Comparison of ENCODE assay signal across 1 cellular context in the genomic region with DNA sequence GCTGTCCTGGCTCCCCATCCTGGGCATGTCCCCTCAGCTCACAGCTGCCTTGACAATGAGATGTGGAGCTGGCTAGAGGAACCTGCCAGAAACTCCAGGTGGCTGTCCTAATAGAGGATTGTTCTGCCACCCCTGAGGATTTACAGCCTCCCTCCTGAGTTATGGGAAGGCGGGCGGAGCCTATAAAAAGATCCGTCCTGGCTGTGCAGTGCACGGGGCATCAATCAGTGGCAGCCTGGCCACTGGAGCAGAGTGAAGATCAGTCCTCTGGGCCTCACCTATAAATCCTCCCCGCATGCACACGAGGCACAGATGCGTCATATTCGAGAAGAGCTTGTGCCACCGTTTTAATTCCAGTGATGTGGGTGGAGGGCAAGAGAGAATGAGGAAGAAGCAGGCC.
A peak's percentile ranks its signal among the peaks of the same experiment; 100 is the strongest.
TF ChIP-seq lines count a peak whose summit lies in the region.

No MANE protein-coding gene starts in this region.

TF ChIP-seq in HEK293, 187 proteins besides CTCF, POLR2A, EP300 and RAD21 (continued from another document and continues in another):
- TF ChIP-seq ZNF48 (tag by site-specific recombination; IDR thresholded peaks at IDR 0.05) (no peak), RBAK (tag by site-specific recombination; IDR thresholded peaks at IDR 0.05) (no peak), ZSCAN23 (tag by site-specific recombination; IDR thresholded peaks at IDR 0.05) (no peak), ZNF211 (tag by site-specific recombination; IDR thresholded peaks at IDR 0.05; ENCODE audit: low read depth) (no peak), SCRT2 (tag by site-specific recombination; IDR thresholded peaks at IDR 0.05) (no peak), IKZF3 (tag by site-specific recombination; IDR thresholded peaks at IDR 0.05) (peak; percentile 73), ZNF112 (tag by site-specific recombination; IDR thresholded peaks at IDR 0.05) (no peak), ZNF664 (tag by site-specific recombination; IDR thresholded peaks at IDR 0.05) (no peak), ZSCAN30 (tag by site-specific recombination; IDR thresholded peaks at IDR 0.05) (peak; percentile 53; the same call in 1 of the 2 replicates), ZNF558 (tag by site-specific recombination; IDR thresholded peaks at IDR 0.05) (no peak), ZNF416 (tag by site-specific recombination; IDR thresholded peaks at IDR 0.05) (no peak), ZNF660 (tag by site-specific recombination; IDR thresholded peaks at IDR 0.05) (0 out of 2 replicates have a peak, but pooled peaks have one; percentile 37), ZFP3 (tag by site-specific recombination; IDR thresholded peaks at IDR 0.05; ENCODE audit: low read depth) (no peak), GFI1B (tag by site-specific recombination; IDR thresholded peaks at IDR 0.05) (no peak), ZNF610 (tag by site-specific recombination; IDR thresholded peaks at IDR 0.05; ENCODE audit: borderline replicate concordance) (no peak), FEZF1 (tag by site-specific recombination; IDR thresholded peaks at IDR 0.05) (peak; percentile 44), ZNF266 (tag by site-specific recombination; IDR thresholded peaks at IDR 0.05; ENCODE audit: low read depth) (no peak), KLF9 (tag by site-specific recombination; IDR thresholded peaks at IDR 0.05; ENCODE audit: low read depth) (no peak), BCL11B (tag by site-specific recombination; IDR thresholded peaks at IDR 0.05; ENCODE audit: low read depth) (no peak), ZNF133 (tag by site-specific recombination; IDR thresholded peaks at IDR 0.05) (no peak), SP2 (tag by site-specific recombination; IDR thresholded peaks at IDR 0.05) (no peak), ZNF561 (tag by site-specific recombination; IDR thresholded peaks at IDR 0.05; ENCODE audit: borderline replicate concordance) (0 out of 2 replicates have a peak, but pooled peaks have one; percentile 44), HOXD13 (CRISPR knock-in tag; IDR thresholded peaks at IDR 0.05; ENCODE audit: borderline replicate concordance) (no peak), ZNF529 (tag by site-specific recombination; IDR thresholded peaks at IDR 0.05; ENCODE audit: insufficient replicate concordance) (no peak), ZNF138 (tag by site-specific recombination; IDR thresholded peaks at IDR 0.05; ENCODE audit: borderline replicate concordance) (no peak), ZBTB17 (tag by site-specific recombination; IDR thresholded peaks at IDR 0.05) (peak; percentile 63), ZNF596 (tag by site-specific recombination; IDR thresholded peaks at IDR 0.05) (peak; percentile 9; the same call in 1 of the 2 replicates), ZNF10 (tag by site-specific recombination; IDR thresholded peaks at IDR 0.05) (peak; percentile 42; the same call in 1 of the 2 replicates), SETDB1 (IDR thresholded peaks at IDR 0.05; ENCODE audit: insufficient read length, low read length) (no peak), ZNF311 (tag by site-specific recombination; IDR thresholded peaks at IDR 0.05; ENCODE audit: borderline replicate concordance) (no peak), ZBTB7A (tag by site-specific recombination; IDR thresholded peaks at IDR 0.05; ENCODE audit: low read depth) (no peak)
- TF ChIP-seq, protein P1, sequence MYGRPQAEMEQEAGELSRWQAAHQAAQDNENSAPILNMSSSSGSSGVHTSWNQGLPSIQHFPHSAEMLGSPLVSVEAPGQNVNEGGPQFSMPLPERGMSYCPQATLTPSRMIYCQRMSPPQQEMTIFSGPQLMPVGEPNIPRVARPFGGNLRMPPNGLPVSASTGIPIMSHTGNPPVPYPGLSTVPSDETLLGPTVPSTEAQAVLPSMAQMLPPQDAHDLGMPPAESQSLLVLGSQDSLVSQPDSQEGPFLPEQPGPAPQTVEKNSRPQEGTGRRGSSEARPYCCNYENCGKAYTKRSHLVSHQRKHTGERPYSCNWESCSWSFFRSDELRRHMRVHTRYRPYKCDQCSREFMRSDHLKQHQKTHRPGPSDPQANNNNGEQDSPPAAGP (tag by site-specific recombination; IDR thresholded peaks at IDR 0.05), result peak; percentile 37; the same call in 1 of the 2 replicates
- TF ChIP-seq, protein P2, sequence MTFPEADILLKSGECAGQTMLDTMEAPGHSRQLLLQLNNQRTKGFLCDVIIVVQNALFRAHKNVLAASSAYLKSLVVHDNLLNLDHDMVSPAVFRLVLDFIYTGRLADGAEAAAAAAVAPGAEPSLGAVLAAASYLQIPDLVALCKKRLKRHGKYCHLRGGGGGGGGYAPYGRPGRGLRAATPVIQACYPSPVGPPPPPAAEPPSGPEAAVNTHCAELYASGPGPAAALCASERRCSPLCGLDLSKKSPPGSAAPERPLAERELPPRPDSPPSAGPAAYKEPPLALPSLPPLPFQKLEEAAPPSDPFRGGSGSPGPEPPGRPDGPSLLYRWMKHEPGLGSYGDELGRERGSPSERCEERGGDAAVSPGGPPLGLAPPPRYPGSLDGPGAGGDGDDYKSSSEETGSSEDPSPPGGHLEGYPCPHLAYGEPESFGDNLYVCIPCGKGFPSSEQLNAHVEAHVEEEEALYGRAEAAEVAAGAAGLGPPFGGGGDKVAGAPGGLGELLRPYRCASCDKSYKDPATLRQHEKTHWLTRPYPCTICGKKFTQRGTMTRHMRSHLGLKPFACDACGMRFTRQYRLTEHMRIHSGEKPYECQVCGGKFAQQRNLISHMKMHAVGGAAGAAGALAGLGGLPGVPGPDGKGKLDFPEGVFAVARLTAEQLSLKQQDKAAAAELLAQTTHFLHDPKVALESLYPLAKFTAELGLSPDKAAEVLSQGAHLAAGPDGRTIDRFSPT (tag by site-specific recombination; IDR thresholded peaks at IDR 0.05), result no peak
- TF ChIP-seq, protein P3, sequence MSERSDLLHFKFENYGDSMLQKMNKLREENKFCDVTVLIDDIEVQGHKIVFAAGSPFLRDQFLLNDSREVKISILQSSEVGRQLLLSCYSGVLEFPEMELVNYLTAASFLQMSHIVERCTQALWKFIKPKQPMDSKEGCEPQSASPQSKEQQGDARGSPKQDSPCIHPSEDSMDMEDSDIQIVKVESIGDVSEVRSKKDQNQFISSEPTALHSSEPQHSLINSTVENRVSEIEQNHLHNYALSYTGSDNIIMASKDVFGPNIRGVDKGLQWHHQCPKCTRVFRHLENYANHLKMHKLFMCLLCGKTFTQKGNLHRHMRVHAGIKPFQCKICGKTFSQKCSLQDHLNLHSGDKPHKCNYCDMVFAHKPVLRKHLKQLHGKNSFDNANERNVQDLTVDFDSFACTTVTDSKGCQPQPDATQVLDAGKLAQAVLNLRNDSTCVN (tag by site-specific recombination; optimal IDR thresholded peaks at IDR 0.05), result no peak
- TF ChIP-seq, protein P4, sequence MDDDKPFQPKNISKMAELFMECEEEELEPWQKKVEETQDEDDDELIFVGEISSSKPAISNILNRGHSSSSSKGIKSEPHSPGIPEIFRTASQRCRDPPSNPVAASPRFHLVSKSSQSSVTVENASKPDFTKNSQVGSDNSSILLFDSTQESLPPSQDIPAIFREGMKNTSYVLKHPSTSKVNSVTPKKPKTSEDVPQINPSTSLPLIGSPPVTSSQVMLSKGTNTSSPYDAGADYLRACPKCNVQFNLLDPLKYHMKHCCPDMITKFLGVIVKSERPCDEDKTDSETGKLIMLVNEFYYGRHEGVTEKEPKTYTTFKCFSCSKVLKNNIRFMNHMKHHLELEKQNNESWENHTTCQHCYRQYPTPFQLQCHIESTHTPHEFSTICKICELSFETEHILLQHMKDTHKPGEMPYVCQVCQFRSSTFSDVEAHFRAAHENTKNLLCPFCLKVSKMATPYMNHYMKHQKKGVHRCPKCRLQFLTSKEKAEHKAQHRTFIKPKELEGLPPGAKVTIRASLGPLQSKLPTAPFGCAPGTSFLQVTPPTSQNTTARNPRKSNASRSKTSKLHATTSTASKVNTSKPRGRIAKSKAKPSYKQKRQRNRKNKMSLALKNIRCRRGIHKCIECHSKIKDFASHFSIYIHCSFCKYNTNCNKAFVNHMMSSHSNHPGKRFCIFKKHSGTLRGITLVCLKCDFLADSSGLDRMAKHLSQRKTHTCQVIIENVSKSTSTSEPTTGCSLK (tag by site-specific recombination; IDR thresholded peaks at IDR 0.05), result no peak
- TF ChIP-seq, protein P5, sequence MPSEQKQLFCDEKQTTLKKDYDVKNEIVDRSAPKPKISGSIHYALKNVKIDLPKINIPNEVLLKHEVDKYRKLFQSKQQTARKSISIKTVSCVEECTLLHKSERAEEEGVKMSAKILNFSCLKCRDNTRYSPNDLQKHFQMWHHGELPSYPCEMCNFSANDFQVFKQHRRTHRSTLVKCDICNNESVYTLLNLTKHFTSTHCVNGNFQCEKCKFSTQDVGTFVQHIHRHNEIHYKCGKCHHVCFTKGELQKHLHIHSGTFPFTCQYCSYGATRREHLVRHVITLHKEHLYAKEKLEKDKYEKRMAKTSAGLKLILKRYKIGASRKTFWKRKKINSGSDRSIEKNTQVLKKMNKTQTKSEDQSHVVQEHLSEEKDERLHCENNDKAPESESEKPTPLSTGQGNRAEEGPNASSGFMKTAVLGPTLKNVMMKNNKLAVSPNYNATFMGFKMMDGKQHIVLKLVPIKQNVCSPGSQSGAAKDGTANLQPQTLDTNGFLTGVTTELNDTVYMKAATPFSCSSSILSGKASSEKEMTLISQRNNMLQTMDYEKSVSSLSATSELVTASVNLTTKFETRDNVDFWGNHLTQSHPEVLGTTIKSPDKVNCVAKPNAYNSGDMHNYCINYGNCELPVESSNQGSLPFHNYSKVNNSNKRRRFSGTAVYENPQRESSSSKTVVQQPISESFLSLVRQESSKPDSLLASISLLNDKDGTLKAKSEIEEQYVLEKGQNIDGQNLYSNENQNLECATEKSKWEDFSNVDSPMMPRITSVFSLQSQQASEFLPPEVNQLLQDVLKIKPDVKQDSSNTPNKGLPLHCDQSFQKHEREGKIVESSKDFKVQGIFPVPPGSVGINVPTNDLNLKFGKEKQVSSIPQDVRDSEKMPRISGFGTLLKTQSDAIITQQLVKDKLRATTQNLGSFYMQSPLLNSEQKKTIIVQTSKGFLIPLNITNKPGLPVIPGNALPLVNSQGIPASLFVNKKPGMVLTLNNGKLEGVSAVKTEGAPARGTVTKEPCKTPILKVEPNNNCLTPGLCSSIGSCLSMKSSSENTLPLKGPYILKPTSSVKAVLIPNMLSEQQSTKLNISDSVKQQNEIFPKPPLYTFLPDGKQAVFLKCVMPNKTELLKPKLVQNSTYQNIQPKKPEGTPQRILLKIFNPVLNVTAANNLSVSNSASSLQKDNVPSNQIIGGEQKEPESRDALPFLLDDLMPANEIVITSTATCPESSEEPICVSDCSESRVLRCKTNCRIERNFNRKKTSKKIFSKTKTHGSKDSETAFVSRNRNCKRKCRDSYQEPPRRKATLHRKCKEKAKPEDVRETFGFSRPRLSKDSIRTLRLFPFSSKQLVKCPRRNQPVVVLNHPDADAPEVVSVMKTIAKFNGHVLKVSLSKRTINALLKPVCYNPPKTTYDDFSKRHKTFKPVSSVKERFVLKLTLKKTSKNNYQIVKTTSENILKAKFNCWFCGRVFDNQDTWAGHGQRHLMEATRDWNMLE (tag by site-specific recombination; conservative IDR thresholded peaks at IDR 0.05; ENCODE audit: low read depth), result no peak
- TF ChIP-seq, protein P6, sequence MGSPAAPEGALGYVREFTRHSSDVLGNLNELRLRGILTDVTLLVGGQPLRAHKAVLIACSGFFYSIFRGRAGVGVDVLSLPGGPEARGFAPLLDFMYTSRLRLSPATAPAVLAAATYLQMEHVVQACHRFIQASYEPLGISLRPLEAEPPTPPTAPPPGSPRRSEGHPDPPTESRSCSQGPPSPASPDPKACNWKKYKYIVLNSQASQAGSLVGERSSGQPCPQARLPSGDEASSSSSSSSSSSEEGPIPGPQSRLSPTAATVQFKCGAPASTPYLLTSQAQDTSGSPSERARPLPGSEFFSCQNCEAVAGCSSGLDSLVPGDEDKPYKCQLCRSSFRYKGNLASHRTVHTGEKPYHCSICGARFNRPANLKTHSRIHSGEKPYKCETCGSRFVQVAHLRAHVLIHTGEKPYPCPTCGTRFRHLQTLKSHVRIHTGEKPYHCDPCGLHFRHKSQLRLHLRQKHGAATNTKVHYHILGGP (tag by site-specific recombination; IDR thresholded peaks at IDR 0.05), result no peak
- TF ChIP-seq, protein P7, sequence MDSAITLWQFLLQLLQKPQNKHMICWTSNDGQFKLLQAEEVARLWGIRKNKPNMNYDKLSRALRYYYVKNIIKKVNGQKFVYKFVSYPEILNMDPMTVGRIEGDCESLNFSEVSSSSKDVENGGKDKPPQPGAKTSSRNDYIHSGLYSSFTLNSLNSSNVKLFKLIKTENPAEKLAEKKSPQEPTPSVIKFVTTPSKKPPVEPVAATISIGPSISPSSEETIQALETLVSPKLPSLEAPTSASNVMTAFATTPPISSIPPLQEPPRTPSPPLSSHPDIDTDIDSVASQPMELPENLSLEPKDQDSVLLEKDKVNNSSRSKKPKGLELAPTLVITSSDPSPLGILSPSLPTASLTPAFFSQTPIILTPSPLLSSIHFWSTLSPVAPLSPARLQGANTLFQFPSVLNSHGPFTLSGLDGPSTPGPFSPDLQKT (IDR thresholded peaks at IDR 0.05; ENCODE audit: borderline replicate concordance, low read depth, low read length), result no peak
- TF ChIP-seq, protein P8, sequence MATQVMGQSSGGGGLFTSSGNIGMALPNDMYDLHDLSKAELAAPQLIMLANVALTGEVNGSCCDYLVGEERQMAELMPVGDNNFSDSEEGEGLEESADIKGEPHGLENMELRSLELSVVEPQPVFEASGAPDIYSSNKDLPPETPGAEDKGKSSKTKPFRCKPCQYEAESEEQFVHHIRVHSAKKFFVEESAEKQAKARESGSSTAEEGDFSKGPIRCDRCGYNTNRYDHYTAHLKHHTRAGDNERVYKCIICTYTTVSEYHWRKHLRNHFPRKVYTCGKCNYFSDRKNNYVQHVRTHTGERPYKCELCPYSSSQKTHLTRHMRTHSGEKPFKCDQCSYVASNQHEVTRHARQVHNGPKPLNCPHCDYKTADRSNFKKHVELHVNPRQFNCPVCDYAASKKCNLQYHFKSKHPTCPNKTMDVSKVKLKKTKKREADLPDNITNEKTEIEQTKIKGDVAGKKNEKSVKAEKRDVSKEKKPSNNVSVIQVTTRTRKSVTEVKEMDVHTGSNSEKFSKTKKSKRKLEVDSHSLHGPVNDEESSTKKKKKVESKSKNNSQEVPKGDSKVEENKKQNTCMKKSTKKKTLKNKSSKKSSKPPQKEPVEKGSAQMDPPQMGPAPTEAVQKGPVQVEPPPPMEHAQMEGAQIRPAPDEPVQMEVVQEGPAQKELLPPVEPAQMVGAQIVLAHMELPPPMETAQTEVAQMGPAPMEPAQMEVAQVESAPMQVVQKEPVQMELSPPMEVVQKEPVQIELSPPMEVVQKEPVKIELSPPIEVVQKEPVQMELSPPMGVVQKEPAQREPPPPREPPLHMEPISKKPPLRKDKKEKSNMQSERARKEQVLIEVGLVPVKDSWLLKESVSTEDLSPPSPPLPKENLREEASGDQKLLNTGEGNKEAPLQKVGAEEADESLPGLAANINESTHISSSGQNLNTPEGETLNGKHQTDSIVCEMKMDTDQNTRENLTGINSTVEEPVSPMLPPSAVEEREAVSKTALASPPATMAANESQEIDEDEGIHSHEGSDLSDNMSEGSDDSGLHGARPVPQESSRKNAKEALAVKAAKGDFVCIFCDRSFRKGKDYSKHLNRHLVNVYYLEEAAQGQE (tag by site-specific recombination; IDR thresholded peaks at IDR 0.05), result no peak
- TF ChIP-seq, protein P9, sequence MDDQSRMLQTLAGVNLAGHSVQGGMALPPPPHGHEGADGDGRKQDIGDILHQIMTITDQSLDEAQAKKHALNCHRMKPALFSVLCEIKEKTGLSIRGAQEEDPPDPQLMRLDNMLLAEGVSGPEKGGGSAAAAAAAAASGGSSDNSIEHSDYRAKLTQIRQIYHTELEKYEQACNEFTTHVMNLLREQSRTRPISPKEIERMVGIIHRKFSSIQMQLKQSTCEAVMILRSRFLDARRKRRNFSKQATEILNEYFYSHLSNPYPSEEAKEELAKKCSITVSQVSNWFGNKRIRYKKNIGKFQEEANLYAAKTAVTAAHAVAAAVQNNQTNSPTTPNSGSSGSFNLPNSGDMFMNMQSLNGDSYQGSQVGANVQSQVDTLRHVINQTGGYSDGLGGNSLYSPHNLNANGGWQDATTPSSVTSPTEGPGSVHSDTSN (CRISPR knock-in tag; IDR thresholded peaks at IDR 0.05), result no peak
